Comparison of ENCODE assay signal across 18 cellular contexts in genomic region chr2:78592547-78592946, GRCh38.
"Had no signal": no experiment of that assay in that cellular context is flagged by ENCODE, and none has a peak within 500 bp of the region (broad histone marks: within the 10 kb centered on the region; RNA-seq: fewer than 3 reads in every experiment).

No MANE protein-coding gene starts in this region.

- FAIRE-seq: colon, kidney, urothelium cell line had no signal

- ATAC-seq: effector memory CD8-positive, alpha-beta T cell; foreskin keratinocyte; left cardiac atrium; left ventricle myocardium superior; naive thymus-derived CD8-positive, alpha-beta T cell; right cardiac atrium had no signal

- H3K36me3 ChIP-seq: ovary had no signal

- H3K4me3 ChIP-seq: lung, ovary, smooth muscle cell had no signal

- H3K9me3 ChIP-seq: ovary had no signal

- H3K27me3 ChIP-seq: foreskin keratinocyte, ovary had no signal

- H3K27ac ChIP-seq: foreskin keratinocyte, ovary had no signal

- H3K4me1 ChIP-seq: foreskin keratinocyte had no signal

- DNase-seq: cerebellar nuclear complex; effector memory CD8-positive, alpha-beta T cell; foreskin keratinocyte; immature natural killer cell; kidney; left cardiac atrium; left ventricle myocardium superior; naive thymus-derived CD8-positive, alpha-beta T cell; nucleus accumbens; ovary; right cardiac atrium; stimulated activated CD4-positive, alpha-beta T cell treated with anti-CD3 and anti-CD28 coated beads, Interleukin-2, amount 100 ng/mL, for 48 hours; stimulated activated naive CD4-positive, alpha-beta T cell treated with Interleukin-2 at 50 U/mL for 16 hours; trophoblast cell had no signal

- H3K4me2 ChIP-seq: smooth muscle cell had no signal
